ENCODE assay signal across 8 cellular contexts in the genomic region with DNA sequence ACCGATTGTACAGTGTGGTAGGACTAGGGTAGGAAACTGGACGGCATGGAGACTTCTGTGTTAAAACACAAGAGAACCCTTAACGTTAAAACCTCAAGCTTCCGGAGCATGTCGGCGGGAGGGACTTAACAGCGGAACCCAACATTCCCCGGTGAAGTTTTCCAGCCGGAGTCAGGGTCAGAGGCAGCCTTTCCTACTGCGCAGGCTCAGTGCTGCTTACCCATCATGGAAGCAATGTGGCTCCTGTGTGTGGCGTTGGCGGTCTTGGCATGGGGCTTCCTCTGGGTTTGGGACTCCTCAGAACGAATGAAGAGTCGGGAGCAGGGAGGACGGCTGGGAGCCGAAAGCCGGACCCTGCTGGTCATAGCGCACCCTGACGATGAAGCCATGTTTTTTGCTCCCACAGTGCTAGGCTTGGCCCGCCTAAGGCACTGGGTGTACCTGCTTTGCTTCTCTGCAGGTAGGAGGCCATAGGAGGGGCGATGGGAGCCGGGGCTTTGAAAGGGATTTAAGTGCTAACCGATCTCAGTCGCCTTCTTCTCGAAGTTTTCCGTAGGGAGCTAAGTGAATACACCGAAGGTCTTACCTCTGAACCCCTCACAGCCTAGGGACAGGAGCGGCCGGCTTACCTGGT. TPM values are rescaled to one million over a fixed set of nuclear protein-coding genes. Genes with fewer than 3 reads are reported as not detected.
DNase-seq lines count a peak whose midpoint lies in the region; ATAC-seq and TF ChIP-seq lines count a peak whose summit lies in the region.

A gene (plus strand): TSS at position 209 of the 634 bp plus-strand sequence. CDS start 17 bp downstream, at position 226.

- peak within 1 kb of the TSS; percentile 81 for H3K27ac Mint-ChIP-seq in activated CD4-positive, alpha-beta T cell treated with anti-CD3 and anti-CD28 coated beads for 36 hours

- H3K27me3 ChIP-seq in kidney epithelial cell (ENCODE audit: control insufficient read depth, insufficient read depth, low read length) = no peaks in the 10 kb centered on the region

- CTCF ChIA-PET in activated CD4-positive, alpha-beta T cell treated with anti-CD3 and anti-CD28 coated beads for 36 hours (lab: Charles Lee) = interaction anchor here (0.7 to 1.5 kb wide), 7 partner anchors 9 to 810 kb away, joined by 3 to 5 read pairs (median 4); no protein-coding TSS in a partner anchor

- H3K4me3 ChIP-seq in kidney epithelial cell (ENCODE audit: low read depth, low read length) = peak within 1 kb of the TSS; percentile 86

- TF ChIP-seq CTCF in GM12874 (IDR thresholded peaks at IDR 0.05; ENCODE audit: insufficient read depth, low read depth, low read length) (0 out of 2 replicates have a peak, but pooled peaks have one; percentile 2), kidney epithelial cell (IDR thresholded peaks at IDR 0.05; ENCODE audit: insufficient read depth, low read length, poor library complexity, severe bottlenecking) (no peak)

- POLR2A ChIA-PET in activated CD4-positive, alpha-beta T cell treated with anti-CD3 and anti-CD28 coated beads for 36 hours (lab: Charles Lee) = interaction anchor here (0.6 kb wide), 2 partner anchors 136 to 164 kb away, joined by 3 to 5 read pairs; a partner anchor contains a TSS

- no peaks in the 10 kb centered on the region for H3K36me3 ChIP-seq in kidney epithelial cell (ENCODE audit: control insufficient read depth, insufficient read depth, low read length)

- H3K27me3 Mint-ChIP-seq in activated CD4-positive, alpha-beta T cell treated with anti-CD3 and anti-CD28 coated beads for 36 hours = no peaks in the 10 kb centered on the region

- ATAC-seq in HG03196 (IDR thresholded peaks at IDR 0.05; ENCODE audit: unreplicated experiment) = peak; percentile 37
- ATAC-seq in activated CD4-positive, alpha-beta T cell treated with anti-CD3 and anti-CD28 coated beads for 36 hours = peak; percentile 66
- no peak for ATAC-seq in HG03457 (IDR thresholded peaks at IDR 0.05; ENCODE audit: unreplicated experiment)

- H3K4me1 Mint-ChIP-seq in activated CD4-positive, alpha-beta T cell treated with anti-CD3 and anti-CD28 coated beads for 36 hours = peaks cover 36% of the 10 kb centered on the region

- H3K36me3 Mint-ChIP-seq in activated CD4-positive, alpha-beta T cell treated with anti-CD3 and anti-CD28 coated beads for 36 hours (ENCODE audit: low read depth) = peaks cover 5% of the 10 kb centered on the region

- peak within 1 kb of the TSS; percentile 93 for H3K4me3 Mint-ChIP-seq in activated CD4-positive, alpha-beta T cell treated with anti-CD3 and anti-CD28 coated beads for 36 hours

- peak; percentile 94 for DNase-seq in NCI-H510A treated with DMSO at 0.1 percent for 48 hours (lab: John Stamatoyannopoulos, UW)
- peak; percentile 91 for DNase-seq in activated CD4-positive, alpha-beta T cell treated with anti-CD3 and anti-CD28 coated beads for 36 hours
- peak; percentile 60 for DNase-seq in kidney epithelial cell (ENCODE audit: low read depth)
- peak; percentile 73 to 79 for DNase-seq in stimulated activated CD4-positive, alpha-beta T cell treated with anti-CD3 and anti-CD28 coated beads, Interleukin-15, amount 100 ng/mL, for 1 hour (ENCODE audit: low read depth in 1 of 2, low spot score in 1 of 2)

- H3K27ac ChIP-seq in cingulate gyrus (ENCODE audit: low read depth, low read length) = peak within 1 kb of the TSS; percentile 91

- H3K9me3 Mint-ChIP-seq in activated CD4-positive, alpha-beta T cell treated with anti-CD3 and anti-CD28 coated beads for 36 hours (ENCODE audit: low read depth) = no peaks in the 10 kb centered on the region

- intact Hi-C loops in activated CD4-positive, alpha-beta T cell treated with anti-CD3 and anti-CD28 coated beads for 36 hours (cut with DNase I, micrococcal nuclease) = loop anchor here (1.0 to 5.0 kb wide), 4 partner anchors 12 to 136 kb away; a partner anchor contains a TSS

RNA-seq across cellular contexts. Expression of the gene that starts here (rescaled TPM):
- total RNA-seq in activated CD4-positive, alpha-beta T cell treated with anti-CD3 and anti-CD28 coated beads for 36 hours = 10 to 100 TPM; 33.4 to 33.6 TPM
- total RNA-seq in kidney epithelial cell = 31.8 and 53.0 TPM in 2 replicates
